Comparison of ENCODE assay signal across 18 cellular contexts in the genomic region with DNA sequence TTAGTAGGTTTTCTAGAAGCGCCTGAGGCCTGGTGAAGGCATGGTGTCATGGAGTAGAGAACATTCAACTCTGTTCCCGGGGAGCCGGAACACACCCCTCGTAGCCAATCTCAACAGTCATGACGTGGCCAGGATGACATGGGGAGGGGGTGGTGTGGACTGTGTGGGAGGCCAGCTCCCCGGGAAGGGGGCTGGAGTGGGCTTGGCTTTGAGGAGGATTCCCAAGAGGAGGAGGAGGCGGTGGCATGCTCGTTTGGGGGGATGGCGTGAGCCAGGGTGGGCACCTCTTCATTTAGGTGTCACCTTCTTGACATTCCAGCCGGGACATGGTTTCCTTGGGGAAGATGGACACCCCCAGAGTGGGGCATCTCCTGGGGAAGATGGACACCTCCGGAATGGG.
DNase-seq lines count a peak whose midpoint lies in the region; ATAC-seq and TF ChIP-seq lines count a peak whose summit lies in the region.
"Had no signal": no experiment of that assay in that cellular context is flagged by ENCODE, and none has a peak within 500 bp of the region (broad histone marks: within the 10 kb centered on the region; RNA-seq: fewer than 3 reads in every experiment).

No MANE protein-coding gene starts in this region.

- no peak overlapping the region for H3K27ac ChIP-seq in HEK293 (ENCODE audit: extremely low read depth, low read depth, low read length)
- H3K27ac ChIP-seq in esophagus muscularis mucosa (replicated peaks in 1 of 4): peak overlapping the region; percentile 46 to 100 (median 76)
- H3K27ac ChIP-seq: colonic mucosa, uterus had no signal

- no peaks in the 10 kb centered on the region for H3K9me3 ChIP-seq in HEK293 (ENCODE audit: control insufficient read depth, insufficient read depth, low read depth, low read length)
- no peaks in the 10 kb centered on the region for H3K9me3 ChIP-seq in esophagus muscularis mucosa
- H3K9me3 ChIP-seq: colonic mucosa, uterus had no signal

- no peak for DNase-seq in activated naive CD8-positive, alpha-beta T cell treated with anti-CD3 and anti-CD28 coated beads for 36 hours
- DNase-seq in esophagus muscularis mucosa (ENCODE audit: extremely low spot score) (no peak), NCI-H1930 (lab: John Stamatoyannopoulos, UW) (no peak), NK-92 (lab: John Stamatoyannopoulos, UW; ENCODE audit: unreplicated experiment) (no peak), T1000 (lab: John Stamatoyannopoulos, UW) (no peak)
- DNase-seq: activated gamma-delta T cell; colonic mucosa; midbrain; NCI-H187; NCI-H345; NK-92 treated with Interleukin-12 subunit alpha and Interleukin-12 subunit beta, amount 100 ng/mL, for 24 hours; stimulated activated naive CD8-positive, alpha-beta T cell treated with anti-CD3 and anti-CD28 coated beads, Interleukin-15, amount 100 ng/mL, for 72 hours; uterus had no signal

- no peak for TF ChIP-seq POLR2A in esophagus muscularis mucosa (IDR thresholded peaks at IDR 0.05; ENCODE audit: low read depth)

- TF ChIP-seq CTCF in HEK293 (tag by site-specific recombination; IDR thresholded peaks at IDR 0.05) (no peak), esophagus muscularis mucosa (IDR thresholded peaks at IDR 0.05) (no peak)

- 88% methylated on average over 10 of the region's 11 CpGs for WGBS in esophagus muscularis mucosa

- CTCF ChIA-PET in HEK293 (lab: Yijun Ruan, JAX): interaction anchor here (0.6 kb wide), 1 partner anchor 32 kb away, joined by 4 read pairs; no protein-coding TSS in a partner anchor

- no peaks in the 10 kb centered on the region for H3K9me3 Mint-ChIP-seq in activated naive CD8-positive, alpha-beta T cell (ENCODE audit: low read depth)
- H3K9me3 Mint-ChIP-seq in activated naive CD8-positive, alpha-beta T cell treated with anti-CD3 and anti-CD28 coated beads for 36 hours: no peaks in the 10 kb centered on the region
- no peaks in the 10 kb centered on the region for H3K9me3 Mint-ChIP-seq in stimulated activated memory B cell treated with anti-CD40 and anti-IgM and Interleukin-4, amounts not matched to agents 10 μg/mL and 1 μg/mL and 100 μg/mL, for 72 hours
- H3K9me3 Mint-ChIP-seq: stimulated activated naive CD8-positive, alpha-beta T cell treated with anti-CD3 and anti-CD28 coated beads, Interleukin-15, amount 100 ng/mL, for 72 hours had no signal

- POLR2A ChIA-PET in HEK293 (lab: Yijun Ruan, JAX): no interaction called here

- no peaks in the 10 kb centered on the region for H3K27me3 ChIP-seq in esophagus muscularis mucosa
- H3K27me3 ChIP-seq: colonic mucosa, uterus had no signal

- no peak for ATAC-seq in stimulated activated memory B cell treated with anti-CD40 and anti-IgM and Interleukin-4, amounts not matched to agents 10 μg/mL and 1 μg/mL and 100 μg/mL, for 72 hours
- ATAC-seq: left lobe of liver; right cardiac atrium; stimulated activated naive CD8-positive, alpha-beta T cell treated with anti-CD3 and anti-CD28 coated beads, Interleukin-15, amount 100 ng/mL, for 72 hours had no signal

- peaks cover 74% of the 10 kb centered on the region for H3K4me1 Mint-ChIP-seq in activated naive CD8-positive, alpha-beta T cell (ENCODE audit: low read depth)
- H3K4me1 Mint-ChIP-seq in activated naive CD8-positive, alpha-beta T cell treated with anti-CD3 and anti-CD28 coated beads for 36 hours: peaks cover 55% of the 10 kb centered on the region
- peaks cover 60% of the 10 kb centered on the region for H3K4me1 Mint-ChIP-seq in stimulated activated memory B cell treated with anti-CD40 and anti-IgM and Interleukin-4, amounts not matched to agents 10 μg/mL and 1 μg/mL and 100 μg/mL, for 72 hours

- peak overlapping the region; percentile 58 for H3K27ac Mint-ChIP-seq in activated naive CD8-positive, alpha-beta T cell
- H3K27ac Mint-ChIP-seq in activated naive CD8-positive, alpha-beta T cell treated with anti-CD3 and anti-CD28 coated beads for 36 hours: no peak overlapping the region
- peak overlapping the region; percentile 95 for H3K27ac Mint-ChIP-seq in stimulated activated memory B cell treated with anti-CD40 and anti-IgM and Interleukin-4, amounts not matched to agents 10 μg/mL and 1 μg/mL and 100 μg/mL, for 72 hours

- intact Hi-C loops in esophagus muscularis mucosa (cut with DNase I): no loop called here

- H3K4me3 Mint-ChIP-seq in activated naive CD8-positive, alpha-beta T cell: no peak overlapping the region
- no peak overlapping the region for H3K4me3 Mint-ChIP-seq in activated naive CD8-positive, alpha-beta T cell treated with anti-CD3 and anti-CD28 coated beads for 36 hours
- H3K4me3 Mint-ChIP-seq in stimulated activated memory B cell treated with anti-CD40 and anti-IgM and Interleukin-4, amounts not matched to agents 10 μg/mL and 1 μg/mL and 100 μg/mL, for 72 hours: no peak overlapping the region
- H3K4me3 Mint-ChIP-seq: stimulated activated naive CD8-positive, alpha-beta T cell treated with anti-CD3 and anti-CD28 coated beads, Interleukin-15, amount 100 ng/mL, for 72 hours had no signal

- H3K4me3 ChIP-seq in HEK293 (ENCODE audit: low read depth, low read length): no peak overlapping the region
- no peak overlapping the region for H3K4me3 ChIP-seq in esophagus muscularis mucosa
- H3K4me3 ChIP-seq: colonic mucosa, uterus had no signal

- no peaks in the 10 kb centered on the region for H3K27me3 Mint-ChIP-seq in activated naive CD8-positive, alpha-beta T cell
- no peaks in the 10 kb centered on the region for H3K27me3 Mint-ChIP-seq in activated naive CD8-positive, alpha-beta T cell treated with anti-CD3 and anti-CD28 coated beads for 36 hours
- no peaks in the 10 kb centered on the region for H3K27me3 Mint-ChIP-seq in stimulated activated memory B cell treated with anti-CD40 and anti-IgM and Interleukin-4, amounts not matched to agents 10 μg/mL and 1 μg/mL and 100 μg/mL, for 72 hours
- H3K27me3 Mint-ChIP-seq: stimulated activated naive CD8-positive, alpha-beta T cell treated with anti-CD3 and anti-CD28 coated beads, Interleukin-15, amount 100 ng/mL, for 72 hours had no signal

- H3K4me1 ChIP-seq in HEK293 (ENCODE audit: control insufficient read depth, insufficient read depth, low read length) (no peaks in the 10 kb centered on the region), esophagus muscularis mucosa (peaks cover 57 to 100% (median 96%) of the 10 kb centered on the region in 4 donors)

- peaks cover 0 to 17% of the 10 kb centered on the region in 2 experiments; a peak in 1 of 3 replicates for H3K36me3 ChIP-seq in HEK293 (ENCODE audit: control insufficient read depth in 2 of 2, insufficient read depth in 1 of 2, low read length in 2 of 2)
- H3K36me3 ChIP-seq in esophagus muscularis mucosa: peaks cover 5 to 18% (median 13%) of the 10 kb centered on the region in 4 donors
- H3K36me3 ChIP-seq: colonic mucosa, uterus had no signal

- no peak for TF ChIP-seq EP300 in esophagus muscularis mucosa (IDR thresholded peaks at IDR 0.05)

- no peaks in the 10 kb centered on the region for H3K36me3 Mint-ChIP-seq in activated naive CD8-positive, alpha-beta T cell
- peaks cover 8% of the 10 kb centered on the region for H3K36me3 Mint-ChIP-seq in activated naive CD8-positive, alpha-beta T cell treated with anti-CD3 and anti-CD28 coated beads for 36 hours
- peaks cover 20% of the 10 kb centered on the region for H3K36me3 Mint-ChIP-seq in stimulated activated memory B cell treated with anti-CD40 and anti-IgM and Interleukin-4, amounts not matched to agents 10 μg/mL and 1 μg/mL and 100 μg/mL, for 72 hours

TF ChIP-seq in HEK293, 187 proteins besides CTCF, POLR2A, EP300 and RAD21:
- TF ChIP-seq EGR2 (tag by site-specific recombination; IDR thresholded peaks at IDR 0.05; ENCODE audit: low read depth) (peak; percentile 45; the same call in 1 of the 2 replicates), ZFHX2 (tag by site-specific recombination; conservative IDR thresholded peaks at IDR 0.05) (peak; percentile 39; the same call in 1 of the 2 replicates), OSR2 (tag by site-specific recombination; IDR thresholded peaks at IDR 0.05) (no peak), YY1 (tag by site-specific recombination; IDR thresholded peaks at IDR 0.05) (no peak)
- TF ChIP-seq, protein P1, sequence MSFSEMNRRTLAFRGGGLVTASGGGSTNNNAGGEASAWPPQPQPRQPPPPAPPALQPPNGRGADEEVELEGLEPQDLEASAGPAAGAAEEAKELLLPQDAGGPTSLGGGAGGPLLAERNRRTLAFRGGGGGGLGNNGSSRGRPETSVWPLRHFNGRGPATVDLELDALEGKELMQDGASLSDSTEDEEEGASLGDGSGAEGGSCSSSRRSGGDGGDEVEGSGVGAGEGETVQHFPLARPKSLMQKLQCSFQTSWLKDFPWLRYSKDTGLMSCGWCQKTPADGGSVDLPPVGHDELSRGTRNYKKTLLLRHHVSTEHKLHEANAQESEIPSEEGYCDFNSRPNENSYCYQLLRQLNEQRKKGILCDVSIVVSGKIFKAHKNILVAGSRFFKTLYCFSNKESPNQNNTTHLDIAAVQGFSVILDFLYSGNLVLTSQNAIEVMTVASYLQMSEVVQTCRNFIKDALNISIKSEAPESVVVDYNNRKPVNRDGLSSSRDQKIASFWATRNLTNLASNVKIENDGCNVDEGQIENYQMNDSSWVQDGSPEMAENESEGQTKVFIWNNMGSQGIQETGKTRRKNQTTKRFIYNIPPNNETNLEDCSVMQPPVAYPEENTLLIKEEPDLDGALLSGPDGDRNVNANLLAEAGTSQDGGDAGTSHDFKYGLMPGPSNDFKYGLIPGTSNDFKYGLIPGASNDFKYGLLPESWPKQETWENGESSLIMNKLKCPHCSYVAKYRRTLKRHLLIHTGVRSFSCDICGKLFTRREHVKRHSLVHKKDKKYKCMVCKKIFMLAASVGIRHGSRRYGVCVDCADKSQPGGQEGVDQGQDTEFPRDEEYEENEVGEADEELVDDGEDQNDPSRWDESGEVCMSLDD (tag by site-specific recombination; IDR thresholded peaks at IDR 0.05): no peak
